In genomic region chr16:67561824-67562525, GRCh38 we compare ENCODE assay signal across 8 cellular contexts. TPM values are rescaled to one million over a fixed set of nuclear protein-coding genes. Genes with fewer than 3 reads are reported as not detected.
DNase-seq lines count a peak whose midpoint lies in the region; ATAC-seq and TF ChIP-seq lines count a peak whose summit lies in the region.

No MANE protein-coding gene starts in this region.

- peak overlapping the region; percentile 91 for H3K27ac Mint-ChIP-seq in chondrocyte (ENCODE audit: unreplicated experiment)

- no peaks in the 10 kb centered on the region for H3K36me3 Mint-ChIP-seq in chondrocyte (ENCODE audit: low read depth)

- no peaks in the 10 kb centered on the region for H3K27me3 Mint-ChIP-seq in chondrocyte (ENCODE audit: low read depth)

- peak overlapping the region; percentile 83 for H3K4me3 Mint-ChIP-seq in chondrocyte (ENCODE audit: unreplicated experiment)

- DNase-seq in AML-193 (lab: John Stamatoyannopoulos, UW) (peak; percentile 95), NCI-H460 (ENCODE audit: extremely low read depth, low read depth) (peak; percentile 98), chondrocyte (ENCODE audit: low spot score) (peak; percentile 97), kidney tubule cell (ENCODE audit: low spot score) (peak; percentile 98)
- DNase-seq in activated CD4-positive, alpha-beta T cell treated with anti-CD3 and anti-CD28 coated beads for 1 hour, result peak; percentile 95
- DNase-seq in stimulated activated CD4-positive, alpha-beta T cell treated with anti-CD3 and anti-CD28 coated beads, Interleukin-15, amount 100 ng/mL, for 48 hours (ENCODE audit: low read depth in 2 of 2), result peak; percentile 96 to 97

- no peaks in the 10 kb centered on the region for H3K9me3 Mint-ChIP-seq in chondrocyte (ENCODE audit: low read depth)

- no peak for TF ChIP-seq CTCF in chondrocyte (IDR thresholded peaks at IDR 0.05)

- ATAC-seq in GM19035 (IDR thresholded peaks at IDR 0.05; ENCODE audit: unreplicated experiment) (peak; percentile 81), HG03342 (IDR thresholded peaks at IDR 0.05; ENCODE audit: unreplicated experiment) (peak; percentile 81)

- H3K4me1 Mint-ChIP-seq in chondrocyte (ENCODE audit: low read depth), result peaks cover 27% of the 10 kb centered on the region

RNA-seq across cellular contexts. Expression of gene CTCF, which starts 0.4 kb away (rescaled TPM):
- 41.6 and 55.9 TPM in 2 replicates for total RNA-seq in NCI-H460 (2014; rRNA removed; shearing (Covaris generic))
- polyA plus RNA-seq in NCI-H460 (2014; cell fraction: nucleus; rRNA removed), result 24.5 and 25.7 TPM in 2 replicates
- 31.2 to 34.2 TPM (median 32.3 TPM) in 3 replicates for total RNA-seq in chondrocyte

RNA-seq across cellular contexts. Expression of gene RIPOR1, which starts 33.3 kb away (rescaled TPM):
- 21.9 and 24.1 TPM in 2 replicates for total RNA-seq in NCI-H460 (2014; rRNA removed; shearing (Covaris generic))
- 40.8 and 65.0 TPM in 2 replicates for polyA plus RNA-seq in NCI-H460 (2014; cell fraction: nucleus; rRNA removed)
- total RNA-seq in chondrocyte, result 52.0 to 99.1 TPM (median 97.6 TPM) in 3 replicates

Comparison
In these comparisons a context has a peak if more than half of its experiments do, and no peak if none do; other contexts are left out.
1. Peak in every context shown above with its lines: DNase-seq and ATAC-seq.